Comparison of ENCODE assay signal across 8 cellular contexts in genomic region chr10:102775973-102776669, GRCh38. TPM values are rescaled to one million over a fixed set of nuclear protein-coding genes. Genes with fewer than 3 reads are reported as not detected.
DNase-seq lines count a peak whose midpoint lies in the region; FAIRE-seq and TF ChIP-seq lines count a peak whose summit lies in the region.

No MANE protein-coding gene starts in this region.

- H3K9ac ChIP-seq in SK-N-MC (ENCODE audit: insufficient read length), result peak overlapping the region; percentile 46

- H3K36me3 ChIP-seq in SK-N-MC (ENCODE audit: insufficient read depth, low read length), result no peaks in the 10 kb centered on the region

- H3K27ac Mint-ChIP-seq in endothelial cell (ENCODE audit: unreplicated experiment), result peak overlapping the region; percentile 93

- H3K27me3 Mint-ChIP-seq in endothelial cell (ENCODE audit: unreplicated experiment), result peaks cover 2% of the 10 kb centered on the region

- peak overlapping the region; percentile 70; the same call in 1 of the 2 replicates for H3K27ac ChIP-seq in SK-N-MC
- H3K27ac ChIP-seq in temporal lobe (ENCODE audit: low read depth, low read length), result peak overlapping the region; percentile 79

- H3K36me3 Mint-ChIP-seq in endothelial cell (ENCODE audit: low read depth, unreplicated experiment), result peaks cover 5% of the 10 kb centered on the region

- H3K4me1 Mint-ChIP-seq in endothelial cell (ENCODE audit: unreplicated experiment), result peaks cover 53% of the 10 kb centered on the region

- DNase-seq in Daoy (ENCODE audit: low read depth) (peak; percentile 72), SK-N-MC (ENCODE audit: low read depth, low spot score) (no peak), endothelial cell (ENCODE audit: low spot score) (peak; percentile 41), mesenteric fat pad (ENCODE audit: low spot score) (peak; percentile 90), SKM-1 (lab: John Stamatoyannopoulos, UW; ENCODE audit: unreplicated experiment) (no peak), GM19239 (ENCODE audit: insufficient read length, low spot score) (no peak), NCI-H2171 treated with DMSO at 0.1 percent for 48 hours (lab: John Stamatoyannopoulos, UW) (no peak)

- H3K4me3 Mint-ChIP-seq in endothelial cell (ENCODE audit: unreplicated experiment), result peak overlapping the region; percentile 71

- no peak for FAIRE-seq in GM19239 (lab: Jason Lieb, UNC)

- no peak for TF ChIP-seq CTCF in endothelial cell (IDR thresholded peaks at IDR 0.05; ENCODE audit: unreplicated experiment)

- no peaks in the 10 kb centered on the region for H3K9me3 ChIP-seq in SK-N-MC (ENCODE audit: low read depth, low read length)

- H3K9me3 Mint-ChIP-seq in endothelial cell (ENCODE audit: unreplicated experiment), result no peaks in the 10 kb centered on the region

- H3K4me3 ChIP-seq in SK-N-MC, result peak overlapping the region; percentile 69

RNA-seq across cellular contexts. Expression of gene WBP1L, which starts 32.4 kb away (rescaled TPM):
- total RNA-seq in Daoy (2014; rRNA removed; shearing (Covaris generic)), result 6.8 and 10.9 TPM in 2 replicates
- total RNA-seq in endothelial cell (ENCODE audit: unreplicated experiment), result 49.4 TPM
- total RNA-seq in mesenteric fat pad, result 98.0 TPM
- 24.6 TPM for total RNA-seq in temporal lobe

Comparison
In these comparisons a context has a peak if more than half of its experiments do, and no peak if none do; other contexts are left out.
1. DNase-seq: peak in Daoy (single experiment), endothelial cell (single experiment) and mesenteric fat pad (single experiment); none in SK-N-MC (single experiment), SKM-1 (single experiment), GM19239 (single experiment) and NCI-H2171 treated with DMSO at 0.1 percent for 48 hours (single experiment).